8 cellular contexts compared by ENCODE assay signal in the genomic region with DNA sequence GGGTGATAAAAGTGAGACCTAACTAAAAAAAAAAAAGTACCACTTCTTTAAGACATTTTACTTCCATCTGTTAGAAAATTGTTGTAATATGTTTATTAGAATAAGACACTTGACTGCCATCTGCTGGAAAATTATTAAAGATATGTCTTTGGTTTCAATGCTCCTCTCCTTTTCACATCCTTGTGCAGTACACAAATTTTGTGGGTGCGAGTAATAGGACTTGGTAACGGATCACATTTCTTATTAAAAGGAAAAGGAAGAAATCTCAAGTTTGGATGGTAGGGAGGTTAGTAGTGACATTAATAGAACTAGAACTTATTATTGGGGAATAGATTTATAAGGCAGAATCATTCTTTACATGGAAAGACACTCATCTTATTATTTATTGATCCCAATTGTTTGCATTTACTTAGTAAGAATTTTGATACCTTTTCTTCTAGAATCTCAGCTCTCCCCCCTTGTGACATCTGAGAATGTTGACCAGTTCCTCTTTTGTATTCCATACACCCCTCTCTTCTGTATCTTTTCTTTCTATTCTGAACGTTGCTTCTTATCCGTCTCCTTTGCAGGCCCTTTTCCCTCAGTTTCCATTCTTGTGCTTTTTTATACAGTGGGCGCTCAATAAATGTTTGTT. TPM values are rescaled to one million over a fixed set of nuclear protein-coding genes. Genes with fewer than 3 reads are reported as not detected.
A peak's percentile ranks its signal among the peaks of the same experiment; 100 is the strongest.
DNase-seq lines count a peak whose midpoint lies in the region; ATAC-seq and TF ChIP-seq lines count a peak whose summit lies in the region.

No MANE protein-coding gene starts in this region.

- peak; percentile 12 for TF ChIP-seq CTCF in brain microvascular endothelial cell (IDR thresholded peaks at IDR 0.05; ENCODE audit: low read depth, low read length, missing control alignments)
- peak in 1 of 2 donors; percentile 32 for TF ChIP-seq CTCF in left lung (IDR thresholded peaks at IDR 0.05)

- H3K36me3 ChIP-seq in brain microvascular endothelial cell (replicated peaks) (no peaks in the 10 kb centered on the region), left lung (no peaks in the 10 kb centered on the region), urinary bladder (ENCODE audit: insufficient read depth) (no peaks in the 10 kb centered on the region)

- 58% methylated on average over 5 of the region's 5 CpGs for WGBS in urinary bladder

- H3K4me1 ChIP-seq in left lung (peaks cover 6 to 15% of the 10 kb centered on the region in 2 donors), urinary bladder (ENCODE audit: insufficient read depth) (peaks cover 3% of the 10 kb centered on the region)

- intact Hi-C loops in left lung (cut with DNase I) = loop anchor here in 1 of 2 donors (10.0 kb wide), 1 partner anchor 77 kb away; no protein-coding TSS in a partner anchor

- H3K4me3 ChIP-seq in brain microvascular endothelial cell (ENCODE audit: low read depth, low read length) (peak overlapping the region; percentile 50), left lung (peak overlapping the region; percentile 23 to 43), urinary bladder (ENCODE audit: low read depth, low read length) (peak overlapping the region; percentile 32)

- in situ Hi-C loops in brain microvascular endothelial cell (cut with HindIII; ENCODE audit: low pct_ligation_motif_present, low sequenced_read_pairs) = no loop called here

- no peaks in the 10 kb centered on the region for H3K9me3 ChIP-seq in left lung

- ATAC-seq in GM21515 (IDR thresholded peaks at IDR 0.05; ENCODE audit: unreplicated experiment) (peak; percentile 41), left lung (peak; percentile 71)

- DNase-seq in CMK (ENCODE audit: low read depth) = peak; percentile 3
- peak; percentile 50 for DNase-seq in NCI-H460 (ENCODE audit: extremely low read depth, low read depth)
- no peak for DNase-seq in brain microvascular endothelial cell
- no peak for DNase-seq in left lung
- no peak for DNase-seq in C1 segment of cervical spinal cord (lab: John Stamatoyannopoulos, UW)
- DNase-seq in NCI-H1048 (lab: John Stamatoyannopoulos, UW) = no peak

- H3K27me3 ChIP-seq in brain microvascular endothelial cell (replicated peaks) (no peaks in the 10 kb centered on the region), left lung (no peaks in the 10 kb centered on the region)

- no peak overlapping the region for H3K27ac ChIP-seq in brain microvascular endothelial cell
- H3K27ac ChIP-seq in left lung = peak overlapping the region; percentile 57 to 77
- no peak overlapping the region for H3K27ac ChIP-seq in urinary bladder (ENCODE audit: low read depth)

RNA-seq across cellular contexts. Expression of gene RPA3, which starts 43.0 kb away (rescaled TPM):
- 52.7 and 53.7 TPM in 2 replicates for total RNA-seq in NCI-H460 (2014; rRNA removed; shearing (Covaris generic))
- polyA plus RNA-seq in NCI-H460 (2014; cell fraction: nucleus; rRNA removed) = 43.9 and 45.6 TPM in 2 replicates
- total RNA-seq in left lung = 10 to 100 TPM; 28.5 to 32.3 TPM
- total RNA-seq in urinary bladder = 21.6 TPM
- 18.3 TPM for polyA plus RNA-seq in urinary bladder

Comparison
In these comparisons a context has a peak if more than half of its experiments do, and no peak if none do; other contexts are left out.
1. DNase-seq: peak in CMK (single experiment) and NCI-H460 (single experiment); none in brain microvascular endothelial cell (single experiment), left lung (0 of 2), C1 segment of cervical spinal cord (0 of 14) and NCI-H1048 (single experiment).
2. H3K27ac ChIP-seq: peak in left lung (2 of 2); none in brain microvascular endothelial cell (single experiment) and urinary bladder (single experiment).
3. Peak in every context shown above with its lines, with median percentiles within 50 percentile points of each other: H3K4me3 ChIP-seq.